28 cellular contexts compared by ENCODE assay signal in genomic region chr3:78660958-78661357, GRCh38.
DNase-seq lines count a peak whose midpoint lies in the region; ATAC-seq and TF ChIP-seq lines count a peak whose summit lies in the region.
"Had no signal": no experiment of that assay in that cellular context is flagged by ENCODE, and none has a peak within 500 bp of the region (broad histone marks: within the 10 kb centered on the region; RNA-seq: fewer than 3 reads in every experiment).

No MANE protein-coding gene starts in this region.

- H3K36me3 ChIP-seq in testis (ENCODE audit: low read depth, missing control alignments), result no peaks in the 10 kb centered on the region
- H3K36me3 ChIP-seq: adrenal gland had no signal

- no peaks in the 10 kb centered on the region for H3K27me3 ChIP-seq in testis
- H3K27me3 ChIP-seq: adrenal gland, BE2C had no signal

- H3K4me1 ChIP-seq in testis, result peaks cover 3% of the 10 kb centered on the region
- H3K4me1 ChIP-seq: adrenal gland, BE2C had no signal

- WGBS in testis, 2 donors, result 58 to 73% methylated on average over 6 of the region's 6 CpGs

- H3K4me3 ChIP-seq in foreskin fibroblast (ENCODE audit: low read depth in 1 of 2, low read length in 2 of 2) (no peak overlapping the region), testis (no peak overlapping the region)
- H3K4me3 ChIP-seq: A549, adrenal gland, HAP-1, skin epidermis had no signal

- intact Hi-C loops in testis (cut with DNase I; ENCODE audit: low total_unique reads), result loop anchor here (5.0 kb wide), 1 partner anchor 366 kb away; no protein-coding TSS in a partner anchor

- ATAC-seq in left lobe of liver (no peak), GM19395 (IDR thresholded peaks at IDR 0.05; ENCODE audit: unreplicated experiment) (no peak)
- ATAC-seq: A549; esophagus mucosa; left colon; Panc1; stimulated activated naive B cell treated with anti-CD40 and anti-IgM and Interleukin-4, amounts not matched to agents 10 μg/mL and 1 μg/mL and 100 μg/mL, for 72 hours had no signal

- no peak overlapping the region for H3K27ac ChIP-seq in testis
- H3K27ac ChIP-seq: A549, adrenal gland, skin epidermis had no signal

- DNase-seq in NCI-H82 (lab: John Stamatoyannopoulos, UW) (peak; percentile 36), NCI-H82 treated with DMSO at 0.1 percent for 48 hours (lab: John Stamatoyannopoulos, UW; ENCODE audit: unreplicated experiment) (no peak), NCI-H524 treated with DMSO at 0.1 percent for 48 hours (lab: John Stamatoyannopoulos, UW) (peak; percentile 47), foreskin fibroblast (peak; percentile 18 to 67), testis (peak; percentile 22), left lobe of liver (ENCODE audit: low spot score) (no peak), NCI-H2196 (lab: John Stamatoyannopoulos, UW; ENCODE audit: unreplicated experiment) (no peak)
- DNase-seq: activated CD4-positive, alpha-beta memory T cell treated with anti-CD3 and anti-CD28 coated beads, Interleukin-2, amount 10 ng/mL, durations not matched to agents 7 days and 5 days; activated CD4-positive, alpha-beta T cell treated with anti-CD3 and anti-CD28 coated beads for 1 hour; activated CD8-positive, alpha-beta memory T cell treated with anti-CD3 and anti-CD28 coated beads, Interleukin-2, amount 50 U/mL, for 48 hours; activated naive CD4-positive, alpha-beta T cell treated with anti-CD3 and anti-CD28 coated beads for 36 hours; adrenal gland; BE2C; CD8-positive, alpha-beta memory T cell; dermis blood vessel endothelial cell; immature natural killer cell; KG1; left colon; NCI-H1105; NCI-H2107; SIG-M5; stimulated activated naive B cell treated with anti-CD40 and anti-IgM and Interleukin-4, amounts not matched to agents 10 μg/mL and 1 μg/mL and 100 μg/mL, for 72 hours had no signal

- TF ChIP-seq POLR2A in testis (IDR thresholded peaks at IDR 0.05), result no peak

- TF ChIP-seq CTCF in foreskin fibroblast (IDR thresholded peaks at IDR 0.05; ENCODE audit: low read depth, low read length), result no peak
- TF ChIP-seq CTCF in testis (IDR thresholded peaks at IDR 0.05), result no peak

- no peaks in the 10 kb centered on the region for H3K9me3 ChIP-seq in testis
- H3K9me3 ChIP-seq: A549, BE2C, HAP-1 had no signal

Comparison
In these comparisons a context has a peak if more than half of its experiments do, and no peak if none do; other contexts are left out.
1. DNase-seq: peak in NCI-H82 (single experiment), NCI-H524 treated with DMSO at 0.1 percent for 48 hours (single experiment), foreskin fibroblast (2 of 2) and testis (single experiment); none in NCI-H82 treated with DMSO at 0.1 percent for 48 hours (single experiment), left lobe of liver (single experiment) and NCI-H2196 (single experiment).